Comparison of ENCODE assay signal across 8 cellular contexts in the genomic region with DNA sequence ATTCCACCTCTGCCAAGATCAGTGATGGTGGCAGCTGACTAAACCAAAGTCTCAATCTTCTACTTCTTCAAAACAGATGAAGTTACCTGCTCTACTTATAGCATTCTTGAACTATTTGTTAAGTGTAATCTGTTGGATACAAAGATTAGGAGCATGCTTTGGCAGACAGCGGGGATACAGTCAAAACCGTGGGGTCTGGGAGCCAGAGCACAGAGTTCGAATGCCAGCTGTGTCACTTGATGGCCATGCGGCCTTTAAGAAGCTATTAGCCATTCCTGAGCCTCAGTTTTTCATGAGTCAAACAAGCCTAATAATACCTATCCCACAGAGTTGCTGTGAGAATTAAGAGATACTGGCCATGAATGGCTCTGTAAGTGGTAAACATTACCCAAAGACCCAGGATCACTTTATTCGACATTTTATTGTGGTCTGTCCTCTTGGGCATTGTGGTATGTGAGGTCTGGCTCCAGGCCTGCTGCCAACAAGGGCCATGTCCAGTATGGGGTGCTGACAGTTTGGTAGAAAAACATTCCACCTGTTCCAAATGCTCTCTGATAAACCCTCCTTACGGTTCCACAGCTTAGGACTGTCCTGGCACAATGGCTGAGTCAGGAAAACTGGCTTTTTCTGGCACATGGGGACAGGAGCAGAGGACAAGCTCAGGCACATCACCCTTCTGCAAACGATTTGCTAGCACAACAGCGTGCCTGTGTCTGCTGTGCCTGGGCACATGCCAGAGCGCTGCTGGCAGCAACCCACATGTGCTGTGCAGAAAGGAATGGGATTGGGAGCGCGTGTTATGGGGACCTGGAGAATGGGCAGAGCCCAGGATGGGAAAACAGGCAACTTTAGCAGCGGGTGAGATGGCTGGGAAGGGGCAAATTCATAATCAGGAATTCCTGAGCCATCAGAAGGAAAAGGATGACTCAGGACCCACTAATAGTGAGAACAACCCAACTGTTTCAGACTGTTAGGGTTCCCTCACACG. TPM values are rescaled to one million over a fixed set of nuclear protein-coding genes. Genes with fewer than 3 reads are reported as not detected.
A peak's percentile ranks its signal among the peaks of the same experiment; 100 is the strongest.
DNase-seq lines count a peak whose midpoint lies in the region; ATAC-seq and TF ChIP-seq lines count a peak whose summit lies in the region.

No MANE protein-coding gene starts in this region.

- CTCF ChIA-PET in activated CD8-positive, alpha-beta T cell treated with anti-CD3 and anti-CD28 coated beads, Interleukin-2, amount 10 ng/mL, durations not matched to agents 7 days and 5 days (lab: Charles Lee), result interaction anchor here (0.7 to 9.3 kb wide), 14 partner anchors 9 to 187 kb away, joined by 3 to 94 read pairs (median 6); partner anchors contain the start of genes CEP250, EIF6 and GDF5

- peak; percentile 75 for DNase-seq in HFFc6
- no peak for DNase-seq in activated CD8-positive, alpha-beta T cell treated with anti-CD3 and anti-CD28 coated beads, Interleukin-2, amount 10 ng/mL, durations not matched to agents 7 days and 5 days
- peak; percentile 85 for DNase-seq in cardiac septum (ENCODE audit: low spot score)
- peak; percentile 86 for DNase-seq in stromal cell of bone marrow (ENCODE audit: low read depth)
- DNase-seq in D341Med (ENCODE audit: low spot score), result no peak

- intact Hi-C loops in cardiac septum (cut with DNase I), result no loop called here

- peak overlapping the region; percentile 93 for H3K27ac Mint-ChIP-seq in HFFc6
- peak overlapping the region; percentile 65 for H3K27ac Mint-ChIP-seq in activated CD8-positive, alpha-beta T cell treated with anti-CD3 and anti-CD28 coated beads, Interleukin-2, amount 10 ng/mL, durations not matched to agents 7 days and 5 days

- no peak for TF ChIP-seq CTCF in HFFc6 (IDR thresholded peaks at IDR 0.05)

- peak overlapping the region; percentile 51 for H3K4me3 Mint-ChIP-seq in HFFc6
- H3K4me3 Mint-ChIP-seq in activated CD8-positive, alpha-beta T cell treated with anti-CD3 and anti-CD28 coated beads, Interleukin-2, amount 10 ng/mL, durations not matched to agents 7 days and 5 days, result no peak overlapping the region

- H3K27me3 Mint-ChIP-seq in HFFc6 (ENCODE audit: insufficient read depth), result no peaks in the 10 kb centered on the region
- H3K27me3 Mint-ChIP-seq in activated CD8-positive, alpha-beta T cell treated with anti-CD3 and anti-CD28 coated beads, Interleukin-2, amount 10 ng/mL, durations not matched to agents 7 days and 5 days (ENCODE audit: low read depth), result no peaks in the 10 kb centered on the region

- H3K9me3 Mint-ChIP-seq in HFFc6, result no peaks in the 10 kb centered on the region
- no peaks in the 10 kb centered on the region for H3K9me3 Mint-ChIP-seq in activated CD8-positive, alpha-beta T cell treated with anti-CD3 and anti-CD28 coated beads, Interleukin-2, amount 10 ng/mL, durations not matched to agents 7 days and 5 days (ENCODE audit: insufficient read depth)

- H3K36me3 Mint-ChIP-seq in HFFc6 (ENCODE audit: low read depth), result peaks cover 24% of the 10 kb centered on the region; the same call in 1 of the 2 replicates
- H3K36me3 Mint-ChIP-seq in activated CD8-positive, alpha-beta T cell treated with anti-CD3 and anti-CD28 coated beads, Interleukin-2, amount 10 ng/mL, durations not matched to agents 7 days and 5 days (ENCODE audit: low read depth), result peaks cover 20% of the 10 kb centered on the region

- no peak for ATAC-seq in activated CD8-positive, alpha-beta T cell treated with anti-CD3 and anti-CD28 coated beads, Interleukin-2, amount 10 ng/mL, durations not matched to agents 7 days and 5 days
- ATAC-seq in GM18858 (IDR thresholded peaks at IDR 0.05; ENCODE audit: unreplicated experiment) (no peak), HG03039 (IDR thresholded peaks at IDR 0.05; ENCODE audit: unreplicated experiment) (no peak), HG03025 (IDR thresholded peaks at IDR 0.05; ENCODE audit: low FRiP score, unreplicated experiment) (no peak)

- POLR2A ChIA-PET in activated CD8-positive, alpha-beta T cell treated with anti-CD3 and anti-CD28 coated beads, Interleukin-2, amount 10 ng/mL, durations not matched to agents 7 days and 5 days (lab: Charles Lee), result no interaction called here

- H3K4me1 Mint-ChIP-seq in HFFc6 (ENCODE audit: low read depth), result peaks cover 96% of the 10 kb centered on the region
- H3K4me1 Mint-ChIP-seq in activated CD8-positive, alpha-beta T cell treated with anti-CD3 and anti-CD28 coated beads, Interleukin-2, amount 10 ng/mL, durations not matched to agents 7 days and 5 days (ENCODE audit: low read depth), result peaks cover 61% of the 10 kb centered on the region

RNA-seq across cellular contexts. Expression of gene FAM83C, which starts 15.7 kb away (rescaled TPM):
- not detected for total RNA-seq in HFFc6 (2021; fragmentation: NEBNext Ultra II Directional; extraction: Animal tissue kit (Norgen Biotek cat#: 25700))
- not detected for total RNA-seq in activated CD8-positive, alpha-beta T cell treated with anti-CD3 and anti-CD28 coated beads, Interleukin-2, amount 10 ng/mL, durations not matched to agents 7 days and 5 days
- not detected for total RNA-seq in cardiac septum

RNA-seq across cellular contexts. Expression of gene EIF6, which starts 23.4 kb away (rescaled TPM):
- 100 to 1,000 TPM; 176 to 194 (median 185) TPM for total RNA-seq in HFFc6 (2021; fragmentation: NEBNext Ultra II Directional; extraction: Animal tissue kit (Norgen Biotek cat#: 25700))
- 100 to 1,000 TPM; 104 to 109 TPM for total RNA-seq in activated CD8-positive, alpha-beta T cell treated with anti-CD3 and anti-CD28 coated beads, Interleukin-2, amount 10 ng/mL, durations not matched to agents 7 days and 5 days
- total RNA-seq in cardiac septum, result 41.2 TPM

RNA-seq across cellular contexts. Expression of gene MMP24OS, which starts 30.0 kb away (rescaled TPM):
- 100 to 1,000 TPM in 4 of 6 experiments, 10 to 100 TPM in 2; 91.7 to 117 (median 105) TPM for total RNA-seq in HFFc6 (2021; fragmentation: NEBNext Ultra II Directional; extraction: Animal tissue kit (Norgen Biotek cat#: 25700))
- total RNA-seq in activated CD8-positive, alpha-beta T cell treated with anti-CD3 and anti-CD28 coated beads, Interleukin-2, amount 10 ng/mL, durations not matched to agents 7 days and 5 days, result 10 to 100 TPM; 42.0 to 43.1 TPM
- 63.4 TPM for total RNA-seq in cardiac septum

Comparison
In these comparisons a context has a peak if more than half of its experiments do, and no peak if none do; other contexts are left out.
1. DNase-seq: peak in HFFc6 (single experiment), cardiac septum (single experiment) and stromal cell of bone marrow (single experiment); none in activated CD8-positive, alpha-beta T cell treated with anti-CD3 and anti-CD28 coated beads, Interleukin-2, amount 10 ng/mL, durations not matched to agents 7 days and 5 days (single experiment) and D341Med (single experiment).